ENCODE assay signal across 35 cellular contexts in the genomic region with DNA sequence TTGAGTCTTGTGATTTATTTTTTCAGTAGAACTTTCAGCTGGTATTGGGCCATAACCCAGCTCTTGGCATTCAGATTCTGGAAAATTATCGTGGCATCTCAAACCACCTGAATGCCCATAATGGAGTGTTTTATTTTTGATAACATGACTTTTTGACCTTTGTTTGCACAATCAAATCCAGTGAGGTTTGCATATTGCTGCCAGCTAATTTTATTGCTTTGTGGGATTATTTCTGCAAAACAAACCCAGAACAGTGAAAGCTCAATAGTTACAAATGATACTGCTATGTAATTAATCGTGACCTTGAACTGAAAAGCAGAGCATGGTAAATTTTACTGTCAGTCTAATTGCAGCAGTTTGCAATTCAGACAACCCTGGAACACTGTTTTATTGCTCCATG.
"Had no signal": no experiment of that assay in that cellular context is flagged by ENCODE, and none has a peak within 500 bp of the region (broad histone marks: within the 10 kb centered on the region; RNA-seq: fewer than 3 reads in every experiment).

No MANE protein-coding gene starts in this region.

- H3K4me3 ChIP-seq: K562, PC-9 had no signal

- H3K27me3 Mint-ChIP-seq: activated CD4-positive, alpha-beta memory T cell treated with anti-CD3 and anti-CD28 coated beads for 36 hours; activated CD4-positive, alpha-beta T cell treated with anti-CD3 and anti-CD28 coated beads for 36 hours; activated naive CD8-positive, alpha-beta T cell treated with anti-CD3 and anti-CD28 coated beads, Interleukin-2, amount 50 U/mL, for 24 hours had no signal

- H3K9me3 Mint-ChIP-seq: activated naive CD8-positive, alpha-beta T cell treated with anti-CD3 and anti-CD28 coated beads, Interleukin-2, amount 50 U/mL, for 24 hours; activated T-helper 1 cell treated with anti-CD3 and anti-CD28 coated beads, Interleukin-12 subunit alpha, Interleukin-12 subunit beta, Interleukin-2, Interleukin-4 antibody, amounts not matched to agents 30 ng/mL and 10 ng/mL and 1 ng/mL, durations not matched to agents 14 hours and 24 hours and 36 hours; T-helper 1 cell treated with Interleukin-12 subunit alpha and Interleukin-12 subunit beta and Interleukin-4 antibody, amounts not matched to agents 30 μg/mL and 1 μg/mL, for 36 hours; WTC11 had no signal

- H3K4me2 ChIP-seq: PC-9 had no signal

- H3K27ac Mint-ChIP-seq: activated CD4-positive, alpha-beta memory T cell treated with anti-CD3 and anti-CD28 coated beads for 36 hours; activated CD4-positive, alpha-beta T cell treated with anti-CD3 and anti-CD28 coated beads for 36 hours; activated naive CD4-positive, alpha-beta T cell treated with anti-CD3 and anti-CD28 coated beads for 36 hours; activated naive CD4-positive, alpha-beta T cell treated with anti-CD3 and anti-CD28 coated beads, Interleukin-2, amount 50 U/mL, for 72 hours; activated naive CD8-positive, alpha-beta T cell treated with anti-CD3 and anti-CD28 coated beads, Interleukin-2, amount 50 U/mL, for 24 hours; activated T-helper 1 cell treated with anti-CD3 and anti-CD28 coated beads, Interleukin-12 subunit alpha, Interleukin-12 subunit beta, Interleukin-2, Interleukin-4 antibody, amounts not matched to agents 30 ng/mL and 10 ng/mL and 1 ng/mL, durations not matched to agents 14 hours and 24 hours and 36 hours; T-helper 1 cell treated with Interleukin-12 subunit alpha and Interleukin-12 subunit beta and Interleukin-4 antibody, amounts not matched to agents 30 μg/mL and 1 μg/mL, for 36 hours; T-helper 2 cell treated with Interferon-gamma antibody and Interleukin-4, amounts not matched to agents 5 μg/mL and 100 μg/mL, for 36 hours; WTC11 had no signal

- H2AFZ ChIP-seq: PC-9 had no signal

- H3K27me3 ChIP-seq: brain microvascular endothelial cell had no signal

- ATAC-seq: activated CD4-positive, alpha-beta T cell treated with anti-CD3 and anti-CD28 coated beads for 36 hours; activated CD4-positive, CD25-positive, alpha-beta regulatory T cell treated with anti-CD3 and anti-CD28 coated beads, Interleukin-2, amount 50 U/mL, for 24 hours; activated naive CD4-positive, alpha-beta T cell treated with anti-CD3 and anti-CD28 coated beads, Interleukin-2, amount 50 U/mL, for 72 hours; activated naive CD8-positive, alpha-beta T cell treated with anti-CD3 and anti-CD28 coated beads, Interleukin-2, amount 50 U/mL, for 24 hours; activated T-cell treated with anti-CD3 and anti-CD28 coated beads, Interleukin-2, amount 50 U/mL, for 4 hours; K562; Right ventricle myocardium inferior; WTC11 had no signal

- H3K4me1 Mint-ChIP-seq: activated CD4-positive, alpha-beta T cell treated with anti-CD3 and anti-CD28 coated beads for 36 hours; activated naive CD8-positive, alpha-beta T cell treated with anti-CD3 and anti-CD28 coated beads, Interleukin-2, amount 50 U/mL, for 24 hours; WTC11 had no signal

- H3K36me3 Mint-ChIP-seq: activated CD4-positive, alpha-beta memory T cell treated with anti-CD3 and anti-CD28 coated beads for 36 hours; activated naive CD4-positive, alpha-beta T cell treated with anti-CD3 and anti-CD28 coated beads, Interleukin-2, amount 50 U/mL, for 72 hours; WTC11 had no signal

- H3K27ac ChIP-seq: brain microvascular endothelial cell, PC-9, RWPE1 had no signal

- DNase-seq: activated CD4-positive, alpha-beta memory T cell treated with anti-CD3 and anti-CD28 coated beads for 36 hours; activated CD4-positive, alpha-beta T cell treated with anti-CD3 and anti-CD28 coated beads for 36 hours; activated CD4-positive, alpha-beta T cell treated with anti-CD3 and anti-CD28 coated beads, Interleukin-2, amount 50 U/mL, for 1 hour; activated CD8-positive, alpha-beta memory T cell treated with anti-CD3 and anti-CD28 coated beads, Interleukin-2, amount 50 U/mL, for 4 hours; activated gamma-delta T cell treated with Interleukin-2 at 50 U/mL for 16 hours; activated naive CD4-positive, alpha-beta T cell treated with anti-CD3 and anti-CD28 coated beads for 36 hours; activated naive CD8-positive, alpha-beta T cell treated with anti-CD3 and anti-CD28 coated beads, Interleukin-2, amount 50 U/mL, for 24 hours; activated T-cell treated with anti-CD3 and anti-CD28 coated beads for 4 hours; activated T-cell treated with anti-CD3 and anti-CD28 coated beads, Interleukin-2, amount 50 U/mL, for 4 hours; amniotic stem cell; aorta; brain microvascular endothelial cell; central memory CD4-positive, alpha-beta T cell; MM.1S; MV-4-11; NCI-H1092; NCI-H1436 treated with DMSO at 0.1 percent for 48 hours; NCI-H1694 treated with DMSO at 0.1 percent for 48 hours; NCI-H2029; NCI-H2107; NCI-H2171; NCI-H2227 treated with DMSO at 0.1 percent for 48 hours; NCI-H446; NCI-H510A treated with DMSO at 0.1 percent for 48 hours; PC-9; SIG-M5 had no signal

- H3K4me3 Mint-ChIP-seq: activated CD4-positive, alpha-beta memory T cell treated with anti-CD3 and anti-CD28 coated beads for 36 hours; activated CD4-positive, alpha-beta T cell treated with anti-CD3 and anti-CD28 coated beads for 36 hours; activated naive CD4-positive, alpha-beta T cell treated with anti-CD3 and anti-CD28 coated beads for 36 hours; activated naive CD8-positive, alpha-beta T cell treated with anti-CD3 and anti-CD28 coated beads, Interleukin-2, amount 50 U/mL, for 24 hours; activated T-cell treated with anti-CD3 and anti-CD28 coated beads, Interleukin-2, amount 50 U/mL, for 4 hours; activated T-helper 1 cell treated with anti-CD3 and anti-CD28 coated beads, Interleukin-12 subunit alpha, Interleukin-12 subunit beta, Interleukin-2, Interleukin-4 antibody, amounts not matched to agents 30 ng/mL and 10 ng/mL and 1 ng/mL, durations not matched to agents 14 hours and 24 hours and 36 hours; T-helper 1 cell treated with Interleukin-12 subunit alpha and Interleukin-12 subunit beta and Interleukin-4 antibody, amounts not matched to agents 30 μg/mL and 1 μg/mL, for 36 hours; T-helper 2 cell treated with Interferon-gamma antibody and Interleukin-4, amounts not matched to agents 5 μg/mL and 100 μg/mL, for 36 hours; WTC11 had no signal

- H3K36me3 ChIP-seq: brain microvascular endothelial cell had no signal
